ENCODE assay signal across 8 cellular contexts in genomic region chr2:101307950-101308431, GRCh38. TPM values are rescaled to one million over a fixed set of nuclear protein-coding genes. Genes with fewer than 3 reads are reported as not detected.
DNase-seq lines count a peak whose midpoint lies in the region; TF ChIP-seq lines count a peak whose summit lies in the region.

No MANE protein-coding gene starts in this region.

- H3K36me3 Mint-ChIP-seq in activated naive CD8-positive, alpha-beta T cell, result peaks cover 3% of the 10 kb centered on the region

- 1 to 3% methylated on average over 53 to 55 of the region's 57 CpGs for WGBS in GM23248 (ENCODE audit: low coverage in 1 of 2, low lambda C conversion rate in 2 of 2, missing lambda C conversion rate in 2 of 2), 2 experiments
- WGBS in hepatocyte (ENCODE audit: low lambda C conversion rate, missing lambda C conversion rate), result 1% methylated on average over 48 of the region's 57 CpGs

- no peaks in the 10 kb centered on the region for H3K27me3 ChIP-seq in GM23248 (replicated peaks; ENCODE audit: insufficient read depth)
- H3K27me3 ChIP-seq in MM.1S (replicated peaks; ENCODE audit: insufficient read depth, low read length), result no peaks in the 10 kb centered on the region
- H3K27me3 ChIP-seq in hepatocyte, result no peaks in the 10 kb centered on the region
- no peaks in the 10 kb centered on the region for H3K27me3 ChIP-seq in skeletal muscle satellite cell (ENCODE audit: control insufficient read depth, insufficient read depth, low read length)

- DNase-seq in ELR (ENCODE audit: low read depth) (peak; percentile 47), GM23248 (peak; percentile 51), MM.1S (peak; percentile 31), hepatocyte (ENCODE audit: low spot score) (peak; percentile 48), SKM-1 treated with dmso at 0.1 percent for 144 hours (lab: John Stamatoyannopoulos, UW; ENCODE audit: unreplicated experiment) (no peak), Kasumi-1 (lab: John Stamatoyannopoulos, UW) (no peak)

- no peaks in the 10 kb centered on the region for H3K9me3 ChIP-seq in GM23248 (ENCODE audit: low read depth)
- H3K9me3 ChIP-seq in MM.1S (replicated peaks; ENCODE audit: insufficient read depth, low read length), result no peaks in the 10 kb centered on the region
- H3K9me3 ChIP-seq in hepatocyte (ENCODE audit: low read depth), result no peaks in the 10 kb centered on the region
- H3K9me3 ChIP-seq in skeletal muscle satellite cell (replicated peaks; ENCODE audit: low read length), result no peaks in the 10 kb centered on the region

- H3K27ac ChIP-seq in GM23248 (peak overlapping the region; percentile 95), MM.1S (ENCODE audit: low read length) (peak overlapping the region; percentile 88), hepatocyte (peak overlapping the region; percentile 91)

- H3K4me1 Mint-ChIP-seq in activated naive CD8-positive, alpha-beta T cell (ENCODE audit: low read depth), result peaks cover 73% of the 10 kb centered on the region

- peak overlapping the region; percentile 96 for H3K27ac Mint-ChIP-seq in activated naive CD8-positive, alpha-beta T cell

- in situ Hi-C loops in GM23248 (cut with MboI), result no loop called here

- H3K4me1 ChIP-seq in GM23248 (ENCODE audit: insufficient read depth) (peaks cover 24% of the 10 kb centered on the region), MM.1S (ENCODE audit: low read length) (peaks cover 18% of the 10 kb centered on the region), hepatocyte (ENCODE audit: insufficient read depth) (peaks cover 29% of the 10 kb centered on the region), skeletal muscle satellite cell (ENCODE audit: control insufficient read depth, insufficient read depth, low read length) (peaks cover 27% of the 10 kb centered on the region)

- H3K79me2 ChIP-seq in GM23248 (ENCODE audit: insufficient read depth) (peaks cover 58% of the 10 kb centered on the region), MM.1S (ENCODE audit: low read length) (peaks cover 54% of the 10 kb centered on the region), hepatocyte (peaks cover 55% of the 10 kb centered on the region)

- H3K4me3 ChIP-seq in GM23248 (peak overlapping the region; percentile 85), MM.1S (ENCODE audit: low read length) (peak overlapping the region; percentile 89), hepatocyte (peak overlapping the region; percentile 72), skeletal muscle satellite cell (ENCODE audit: low read length) (peak overlapping the region; percentile 95)

- H3K4me2 ChIP-seq in GM23248 (ENCODE audit: unreplicated experiment) (peak overlapping the region; percentile 92), MM.1S (ENCODE audit: low read depth, low read length) (peak overlapping the region; percentile 73), hepatocyte (peak overlapping the region; percentile 93), skeletal muscle satellite cell (ENCODE audit: low read length) (peak overlapping the region; percentile 87)

- H3K9me3 Mint-ChIP-seq in activated naive CD8-positive, alpha-beta T cell (ENCODE audit: low read depth), result no peaks in the 10 kb centered on the region

- peak overlapping the region; percentile 94 for H3K9ac ChIP-seq in GM23248
- peak overlapping the region; percentile 92 for H3K9ac ChIP-seq in MM.1S (ENCODE audit: low read length)
- peak overlapping the region; percentile 96 for H3K9ac ChIP-seq in skeletal muscle satellite cell (ENCODE audit: low read depth, low read length)

- H3K4me3 Mint-ChIP-seq in activated naive CD8-positive, alpha-beta T cell, result peak overlapping the region; percentile 92

- H3K36me3 ChIP-seq in GM23248 (ENCODE audit: low read depth) (no peaks in the 10 kb centered on the region), MM.1S (replicated peaks; ENCODE audit: insufficient read depth, low read length) (no peaks in the 10 kb centered on the region), hepatocyte (replicated peaks; ENCODE audit: insufficient read depth, low read depth) (no peaks in the 10 kb centered on the region), skeletal muscle satellite cell (ENCODE audit: insufficient read depth, low read length) (no peaks in the 10 kb centered on the region)

- no peaks in the 10 kb centered on the region for H3K27me3 Mint-ChIP-seq in activated naive CD8-positive, alpha-beta T cell

- TF ChIP-seq CTCF in MM.1S (IDR thresholded peaks at IDR 0.05; ENCODE audit: low read length), result no peak
- no peak for TF ChIP-seq CTCF in hepatocyte (IDR thresholded peaks at IDR 0.05; ENCODE audit: poor library complexity)

- H3K9me2 ChIP-seq in GM23248 (ENCODE audit: insufficient read depth) (no peaks in the 10 kb centered on the region), MM.1S (replicated peaks; ENCODE audit: insufficient read depth, low read length) (no peaks in the 10 kb centered on the region), hepatocyte (replicated peaks; ENCODE audit: insufficient read depth) (no peaks in the 10 kb centered on the region)

- peak overlapping the region; percentile 97 for H2AFZ ChIP-seq in GM23248
- peak overlapping the region; percentile 82 for H2AFZ ChIP-seq in MM.1S (ENCODE audit: low read length)
- H2AFZ ChIP-seq in hepatocyte, result peak overlapping the region; percentile 77

- H3F3A ChIP-seq in GM23248 (ENCODE audit: insufficient read depth) (peaks cover 33% of the 10 kb centered on the region), MM.1S (ENCODE audit: insufficient read depth, low read length) (peaks cover 15% of the 10 kb centered on the region)

- H4K20me1 ChIP-seq in GM23248 (ENCODE audit: insufficient read depth) (peaks cover 18% of the 10 kb centered on the region; the same call in 1 of the 2 replicates), MM.1S (ENCODE audit: insufficient read depth, low read length) (no peaks in the 10 kb centered on the region), hepatocyte (ENCODE audit: insufficient read depth, poor library complexity, severe bottlenecking) (peaks cover 44% of the 10 kb centered on the region)

RNA-seq across cellular contexts. Expression of gene RNF149, which starts 0.5 kb away (rescaled TPM):
- 54.1 and 58.1 TPM in 2 replicates for total RNA-seq in GM23248 (2014; rRNA removed; shearing (Covaris generic))
- 48.9 and 51.9 TPM in 2 replicates for polyA plus RNA-seq in GM23248 (2016; fragmentation: Nextera tagmentation; extraction: Ambion mirVana)
- 60.3 and 60.7 TPM in 2 replicates for total RNA-seq in hepatocyte
- 64.6 and 66.0 TPM in 2 replicates for polyA plus RNA-seq in hepatocyte
- 60.7 and 69.5 TPM in 2 replicates for total RNA-seq in skeletal muscle satellite cell (2012; rRNA removed)

RNA-seq across cellular contexts. Expression of gene CNOT11, which starts 55.3 kb away (rescaled TPM):
- 30.6 and 33.3 TPM in 2 replicates for total RNA-seq in GM23248 (2014; rRNA removed; shearing (Covaris generic))
- polyA plus RNA-seq in GM23248 (2016; fragmentation: Nextera tagmentation; extraction: Ambion mirVana) (22.6 and 24.6 TPM in 2 replicates), hepatocyte (57.3 and 57.7 TPM in 2 replicates)
- 55.8 and 61.8 TPM in 2 replicates for total RNA-seq in hepatocyte
- total RNA-seq in skeletal muscle satellite cell (2012; rRNA removed), result 45.2 and 46.1 TPM in 2 replicates

Comparison
In these comparisons a context has a peak if more than half of its experiments do, and no peak if none do; other contexts are left out.
1. DNase-seq: peak in ELR (single experiment), GM23248 (single experiment), MM.1S (single experiment) and hepatocyte (single experiment); none in SKM-1 treated with dmso at 0.1 percent for 144 hours (single experiment) and Kasumi-1 (0 of 2).
2. Peak in every context shown above with its lines, with median percentiles within 50 percentile points of each other: H2AFZ ChIP-seq, H3K27ac ChIP-seq, H3K4me2 ChIP-seq, H3K4me3 ChIP-seq and H3K9ac ChIP-seq.